ENCODE assay signal across 8 cellular contexts in genomic region chr16:4694664-4695451, GRCh38. TPM values are rescaled to one million over a fixed set of nuclear protein-coding genes. Genes with fewer than 3 reads are reported as not detected.
DNase-seq lines count a peak whose midpoint lies in the region; ATAC-seq and TF ChIP-seq lines count a peak whose summit lies in the region.

No MANE protein-coding gene starts in this region.

- no peaks in the 10 kb centered on the region for H3K27me3 Mint-ChIP-seq in activated CD4-positive, alpha-beta T cell treated with anti-CD3 and anti-CD28 coated beads, Interleukin-2, amount 10 ng/mL, durations not matched to agents 7 days and 5 days

- no peak for TF ChIP-seq POLR2A in body of pancreas (IDR thresholded peaks at IDR 0.05)

- intact Hi-C loops in body of pancreas (cut with DNase I): loop anchor here (5.0 to 10.0 kb wide), 2 partner anchors 78 to 260 kb away; partner anchors contain the start of gene SEC14L5
- intact Hi-C loops in tibial artery (cut with DNase I; ENCODE audit: low total_unique reads): no loop called here

- 67% methylated on average over 23 of the region's 25 CpGs; no CpG with 5 or more reads in 1 of the 2 donors for WGBS in body of pancreas, 2 donors

- H3K27ac ChIP-seq in body of pancreas (peak overlapping the region in 3 of 4 donors; percentile 84 to 96 (median 94)), tibial artery (peak overlapping the region; percentile 86 to 94)

- POLR2A ChIA-PET in activated CD4-positive, alpha-beta T cell treated with anti-CD3 and anti-CD28 coated beads, Interleukin-2, amount 10 ng/mL, durations not matched to agents 7 days and 5 days (lab: Charles Lee): no interaction called here

- H3K4me3 Mint-ChIP-seq in activated CD4-positive, alpha-beta T cell treated with anti-CD3 and anti-CD28 coated beads, Interleukin-2, amount 10 ng/mL, durations not matched to agents 7 days and 5 days: peak overlapping the region; percentile 78

- H3K4me1 ChIP-seq in body of pancreas (peaks cover 25% of the 10 kb centered on the region), tibial artery (peaks cover 0 to 41% (median 16%) of the 10 kb centered on the region in 4 donors)

- H3K9me3 Mint-ChIP-seq in activated CD4-positive, alpha-beta T cell treated with anti-CD3 and anti-CD28 coated beads, Interleukin-2, amount 10 ng/mL, durations not matched to agents 7 days and 5 days: no peaks in the 10 kb centered on the region

- H3K9me3 ChIP-seq in body of pancreas (no peaks in the 10 kb centered on the region), tibial artery (no peaks in the 10 kb centered on the region)

- no peaks in the 10 kb centered on the region for H3K27me3 ChIP-seq in body of pancreas
- no peaks in the 10 kb centered on the region for H3K27me3 ChIP-seq in tibial artery

- DNase-seq in activated CD4-positive, alpha-beta T cell treated with anti-CD3 and anti-CD28 coated beads, Interleukin-2, amount 10 ng/mL, durations not matched to agents 7 days and 5 days: no peak
- DNase-seq in activated CD4-positive, alpha-beta T cell treated with anti-CD3 and anti-CD28 coated beads for 48 hours: no peak
- no peak for DNase-seq in body of pancreas
- DNase-seq in islet precursor cell: peak; percentile 52
- DNase-seq in tibial artery: peak; percentile 54 to 75
- no peak for DNase-seq in NCI-H1694 treated with DMSO at 0.1 percent for 48 hours (lab: John Stamatoyannopoulos, UW)
- DNase-seq in SW 1271 (lab: John Stamatoyannopoulos, UW): no peak
- DNase-seq in NCI-H187 (lab: John Stamatoyannopoulos, UW): no peak

- no peak overlapping the region for H3K4me3 ChIP-seq in body of pancreas
- peak overlapping the region; percentile 80 to 99 for H3K4me3 ChIP-seq in tibial artery

- CTCF ChIA-PET in activated CD4-positive, alpha-beta T cell treated with anti-CD3 and anti-CD28 coated beads, Interleukin-2, amount 10 ng/mL, durations not matched to agents 7 days and 5 days (lab: Charles Lee): interaction anchor here (1.0 to 1.4 kb wide), 4 partner anchors 12 to 45 kb away, joined by 3 to 6 read pairs (median 4); partner anchors contain the start of genes ANKS3 and DNAAF8

- TF ChIP-seq CTCF in body of pancreas (IDR thresholded peaks at IDR 0.05): no peak
- no peak for TF ChIP-seq CTCF in tibial artery (IDR thresholded peaks at IDR 0.05)

- H3K36me3 ChIP-seq in body of pancreas (replicated peaks in 1 of 2; ENCODE audit: insufficient read depth in 1 of 2, low read depth in 2 of 2): peaks cover 0 to 9% of the 10 kb centered on the region in 2 donors
- peaks cover 15 to 61% (median 48%) of the 10 kb centered on the region in 3 donors for H3K36me3 ChIP-seq in tibial artery

- ATAC-seq in body of pancreas: no peak

- peaks cover 27% of the 10 kb centered on the region for H3K4me1 Mint-ChIP-seq in activated CD4-positive, alpha-beta T cell treated with anti-CD3 and anti-CD28 coated beads, Interleukin-2, amount 10 ng/mL, durations not matched to agents 7 days and 5 days

- H3K27ac Mint-ChIP-seq in activated CD4-positive, alpha-beta T cell treated with anti-CD3 and anti-CD28 coated beads, Interleukin-2, amount 10 ng/mL, durations not matched to agents 7 days and 5 days: peak overlapping the region; percentile 79

- H3K36me3 Mint-ChIP-seq in activated CD4-positive, alpha-beta T cell treated with anti-CD3 and anti-CD28 coated beads, Interleukin-2, amount 10 ng/mL, durations not matched to agents 7 days and 5 days (ENCODE audit: low read depth): peaks cover 15% of the 10 kb centered on the region

RNA-seq across cellular contexts. Expression of gene NUDT16L1, which starts 1.5 kb away (rescaled TPM):
- 10 to 100 TPM; 32.3 to 35.5 TPM for total RNA-seq in activated CD4-positive, alpha-beta T cell treated with anti-CD3 and anti-CD28 coated beads, Interleukin-2, amount 10 ng/mL, durations not matched to agents 7 days and 5 days
- total RNA-seq in body of pancreas: 10 to 100 TPM; 18.7 to 25.4 TPM

RNA-seq across cellular contexts. Expression of gene ANKS3, which starts 39.2 kb away (rescaled TPM):
- 10 to 100 TPM; 12.4 to 16.7 TPM for total RNA-seq in activated CD4-positive, alpha-beta T cell treated with anti-CD3 and anti-CD28 coated beads, Interleukin-2, amount 10 ng/mL, durations not matched to agents 7 days and 5 days
- total RNA-seq in body of pancreas: 10 to 100 TPM; 16.6 to 64.9 TPM

RNA-seq across cellular contexts. Expression of gene DNAAF8, which starts 39.5 kb away (rescaled TPM):
- total RNA-seq in activated CD4-positive, alpha-beta T cell treated with anti-CD3 and anti-CD28 coated beads, Interleukin-2, amount 10 ng/mL, durations not matched to agents 7 days and 5 days: under 1 TPM; 0.21 to 0.40 TPM
- total RNA-seq in body of pancreas: under 1 TPM; under 0.01 to 0.26 TPM

Comparison
In these comparisons a context has a peak if more than half of its experiments do, and no peak if none do; other contexts are left out.
1. DNase-seq: peak in islet precursor cell (single experiment) and tibial artery (2 of 2); none in activated CD4-positive, alpha-beta T cell treated with anti-CD3 and anti-CD28 coated beads, Interleukin-2, amount 10 ng/mL, durations not matched to agents 7 days and 5 days (single experiment), activated CD4-positive, alpha-beta T cell treated with anti-CD3 and anti-CD28 coated beads for 48 hours (single experiment), body of pancreas (0 of 4), NCI-H1694 treated with DMSO at 0.1 percent for 48 hours (single experiment), SW 1271 (0 of 2) and NCI-H187 (0 of 2).
2. H3K4me3 ChIP-seq: peak in tibial artery (2 of 2); none in body of pancreas (0 of 2).